In the genomic region with DNA sequence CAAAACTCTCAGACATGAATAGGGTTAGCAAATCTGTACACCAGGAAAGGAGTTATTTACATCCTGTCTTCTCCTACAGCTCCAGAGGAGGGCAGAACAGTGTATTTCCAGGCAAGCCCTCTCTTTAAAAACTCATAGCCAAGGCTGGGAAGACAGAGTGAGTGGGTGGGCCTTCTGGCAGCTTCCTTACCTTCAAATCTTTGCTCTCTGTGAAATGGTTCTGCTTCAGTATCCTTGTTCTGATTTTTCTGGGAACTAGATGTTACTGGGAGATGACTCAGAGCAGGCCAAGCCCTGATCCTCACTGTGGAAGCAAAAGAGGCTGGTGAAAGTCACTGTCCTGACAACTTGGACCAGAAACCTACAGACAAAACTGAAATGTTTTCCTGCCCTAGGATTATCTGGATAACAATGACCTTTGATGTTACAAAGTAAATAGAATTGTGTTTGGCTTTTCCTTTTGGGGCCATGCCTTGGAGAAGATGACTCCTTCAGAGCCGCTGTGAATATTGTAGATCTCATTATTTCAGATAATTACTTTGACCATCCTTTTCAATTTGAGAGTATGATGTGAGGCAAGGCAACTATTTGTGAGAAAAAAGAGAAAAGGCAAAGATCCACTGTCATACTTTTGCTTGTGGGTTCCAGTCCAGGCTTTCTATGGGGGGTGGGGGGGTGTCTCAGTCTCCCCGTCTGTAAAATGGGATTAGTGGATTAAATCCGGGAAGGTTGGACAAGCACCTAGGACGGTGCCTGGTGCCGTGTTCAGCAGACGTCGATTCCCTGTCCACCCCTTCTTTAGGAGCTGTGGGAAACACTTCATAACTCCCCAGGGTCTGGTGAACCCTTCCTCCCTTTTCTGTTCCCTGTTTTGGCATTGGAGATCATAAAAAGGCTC, we compare ENCODE assay signal across 8 cellular contexts. TPM values are rescaled to one million over a fixed set of nuclear protein-coding genes. Genes with fewer than 3 reads are reported as not detected.
DNase-seq lines count a peak whose midpoint lies in the region; TF ChIP-seq lines count a peak whose summit lies in the region.

No MANE protein-coding gene starts in this region.

- DNase-seq in activated CD4-positive, alpha-beta T cell treated with anti-CD3 and anti-CD28 coated beads, Interleukin-2, amount 10 ng/mL, durations not matched to agents 7 days and 5 days, result no peak
- DNase-seq in activated CD4-positive, alpha-beta T cell treated with anti-CD3 and anti-CD28 coated beads for 4 hours, result no peak
- DNase-seq in RWPE1 (ENCODE audit: low spot score) (peak; percentile 31), epithelial cell of proximal tubule (ENCODE audit: low read depth) (peak; percentile 68), germinal center (ENCODE audit: low spot score) (no peak)
- DNase-seq in stimulated activated CD4-positive, alpha-beta T cell treated with anti-CD3 and anti-CD28 coated beads, Interleukin-15, amount 100 ng/mL, for 24 hours, result no peak
- no peak for DNase-seq in stimulated activated naive CD4-positive, alpha-beta T cell treated with Interleukin-2 at 50 U/mL for 16 hours (lab: John Stamatoyannopoulos, UW)

- no peaks in the 10 kb centered on the region for H3K36me3 ChIP-seq in muscle layer of duodenum (ENCODE audit: control insufficient read depth in 1 of 2, insufficient read depth in 2 of 2, low read length in 2 of 2)

- H3K27ac Mint-ChIP-seq in activated CD4-positive, alpha-beta T cell treated with anti-CD3 and anti-CD28 coated beads, Interleukin-2, amount 10 ng/mL, durations not matched to agents 7 days and 5 days, result no peak overlapping the region

- peaks cover 14% of the 10 kb centered on the region for H3K4me1 Mint-ChIP-seq in activated CD4-positive, alpha-beta T cell treated with anti-CD3 and anti-CD28 coated beads, Interleukin-2, amount 10 ng/mL, durations not matched to agents 7 days and 5 days

- TF ChIP-seq CTCF in RWPE1 (conservative IDR thresholded peaks at IDR 0.05; ENCODE audit: low read depth), result no peak
- TF ChIP-seq CTCF in epithelial cell of proximal tubule (conservative IDR thresholded peaks at IDR 0.05; ENCODE audit: low read depth, low read length), result peak; percentile 51

- H3K4me3 ChIP-seq in epithelial cell of proximal tubule (ENCODE audit: low read depth, low read length), result peak overlapping the region; percentile 75
- H3K4me3 ChIP-seq in muscle layer of duodenum (ENCODE audit: low read depth in 1 of 2, low read length in 2 of 2), result peak overlapping the region; percentile 47 to 76

- POLR2A ChIA-PET in activated CD4-positive, alpha-beta T cell treated with anti-CD3 and anti-CD28 coated beads, Interleukin-2, amount 10 ng/mL, durations not matched to agents 7 days and 5 days (lab: Charles Lee), result no interaction called here
- POLR2A ChIA-PET in RWPE1 (lab: Yijun Ruan, JAX; ENCODE audit: low non-redundant PET), result interaction anchor here (0.7 kb wide), 1 partner anchor 240 kb away, joined by 3 read pairs; no protein-coding TSS in a partner anchor

- CTCF ChIA-PET in activated CD4-positive, alpha-beta T cell treated with anti-CD3 and anti-CD28 coated beads, Interleukin-2, amount 10 ng/mL, durations not matched to agents 7 days and 5 days (lab: Charles Lee), result interaction anchor here (0.6 to 0.7 kb wide), 2 partner anchors 31 to 135 kb away, joined by 3 to 5 read pairs; no protein-coding TSS in a partner anchor
- CTCF ChIA-PET in RWPE1 (lab: Yijun Ruan, JAX), result interaction anchor here (0.7 to 1.0 kb wide), 2 partner anchors 53 to 57 kb away, joined by 3 to 4 read pairs; no protein-coding TSS in a partner anchor

- no peaks in the 10 kb centered on the region for H3K27me3 ChIP-seq in muscle layer of duodenum (ENCODE audit: low read depth, low read length)

- peaks cover 80% of the 10 kb centered on the region for H3K27me3 Mint-ChIP-seq in activated CD4-positive, alpha-beta T cell treated with anti-CD3 and anti-CD28 coated beads, Interleukin-2, amount 10 ng/mL, durations not matched to agents 7 days and 5 days

- H3K9me3 Mint-ChIP-seq in activated CD4-positive, alpha-beta T cell treated with anti-CD3 and anti-CD28 coated beads, Interleukin-2, amount 10 ng/mL, durations not matched to agents 7 days and 5 days, result no peaks in the 10 kb centered on the region

- peaks cover 0 to 11% of the 10 kb centered on the region in 2 donors for H3K4me1 ChIP-seq in muscle layer of duodenum (ENCODE audit: control insufficient read depth in 1 of 2, insufficient read depth in 2 of 2, low read length in 2 of 2)

- H3K36me3 Mint-ChIP-seq in activated CD4-positive, alpha-beta T cell treated with anti-CD3 and anti-CD28 coated beads, Interleukin-2, amount 10 ng/mL, durations not matched to agents 7 days and 5 days (ENCODE audit: low read depth), result no peaks in the 10 kb centered on the region

- no peaks in the 10 kb centered on the region for H3K9me3 ChIP-seq in muscle layer of duodenum (ENCODE audit: control insufficient read depth in 1 of 2, low read length in 2 of 2)

- H3K4me3 Mint-ChIP-seq in activated CD4-positive, alpha-beta T cell treated with anti-CD3 and anti-CD28 coated beads, Interleukin-2, amount 10 ng/mL, durations not matched to agents 7 days and 5 days, result peak overlapping the region; percentile 60

- H3K27ac ChIP-seq in RWPE1, result no peak overlapping the region
- H3K27ac ChIP-seq in muscle layer of duodenum (ENCODE audit: low read length), result peak overlapping the region; percentile 40

RNA-seq across cellular contexts. Expression of a gene that starts 0.6 kb away (rescaled TPM):
- total RNA-seq in activated CD4-positive, alpha-beta T cell treated with anti-CD3 and anti-CD28 coated beads, Interleukin-2, amount 10 ng/mL, durations not matched to agents 7 days and 5 days, result not detected
- 26.4 and 52.3 TPM in 2 replicates for total RNA-seq in epithelial cell of proximal tubule

RNA-seq across cellular contexts. Expression of a gene that starts 19.2 kb away (rescaled TPM):
- 10 to 100 TPM in 1 of 2 experiments, 1 to 10 TPM in 1; 9.3 to 13.4 TPM for total RNA-seq in activated CD4-positive, alpha-beta T cell treated with anti-CD3 and anti-CD28 coated beads, Interleukin-2, amount 10 ng/mL, durations not matched to agents 7 days and 5 days
- total RNA-seq in epithelial cell of proximal tubule, result 31.8 and 45.9 TPM in 2 replicates

Comparison
In these comparisons a context has a peak if more than half of its experiments do, and no peak if none do; other contexts are left out.
1. DNase-seq: peak in RWPE1 (single experiment) and epithelial cell of proximal tubule (single experiment); none in activated CD4-positive, alpha-beta T cell treated with anti-CD3 and anti-CD28 coated beads, Interleukin-2, amount 10 ng/mL, durations not matched to agents 7 days and 5 days (single experiment), activated CD4-positive, alpha-beta T cell treated with anti-CD3 and anti-CD28 coated beads for 4 hours (0 of 2), stimulated activated CD4-positive, alpha-beta T cell treated with anti-CD3 and anti-CD28 coated beads, Interleukin-15, amount 100 ng/mL, for 24 hours (single experiment), germinal center (single experiment) and stimulated activated naive CD4-positive, alpha-beta T cell treated with Interleukin-2 at 50 U/mL for 16 hours (single experiment).
2. RNA of a gene that starts 0.6 kb away (total RNA-seq): 26.4 to 52.3 TPM in epithelial cell of proximal tubule; not detected in activated CD4-positive, alpha-beta T cell treated with anti-CD3 and anti-CD28 coated beads, Interleukin-2, amount 10 ng/mL, durations not matched to agents 7 days and 5 days; every median in the first group is over 10 times any median in the second.